ENCODE assay signal across 1 cellular context in genomic region chr4:173168396-173169177, GRCh38.
TF ChIP-seq lines count a peak whose summit lies in the region.

GALNT7 (plus strand) TSS chr4:173168811; CDS start chr4:173168836, 25 bp downstream.

TF ChIP-seq in HEK293, 187 proteins besides CTCF, POLR2A, EP300 and RAD21 (continued from another document):
- no peak for TF ChIP-seq ZNF248 (tag by site-specific recombination; IDR thresholded peaks at IDR 0.05)
- peak; percentile 60 for TF ChIP-seq PRDM10 (tag by site-specific recombination; IDR thresholded peaks at IDR 0.05)
- peak; percentile 10; the same call in 1 of the 2 replicates for TF ChIP-seq EGR2 (tag by site-specific recombination; IDR thresholded peaks at IDR 0.05; ENCODE audit: low read depth)
- TF ChIP-seq ZNF10 (tag by site-specific recombination; IDR thresholded peaks at IDR 0.05), result no peak
- TF ChIP-seq SP7 (tag by site-specific recombination; IDR thresholded peaks at IDR 0.05), result peak; percentile 48
